ENCODE assay signal across 10 cellular contexts in genomic region chr17:10121971-10122707, GRCh38.
DNase-seq lines count a peak whose midpoint lies in the region; ATAC-seq, FAIRE-seq and TF ChIP-seq lines count a peak whose summit lies in the region.
"Had no signal": no experiment of that assay in that cellular context is flagged by ENCODE, and none has a peak within 500 bp of the region (broad histone marks: within the 10 kb centered on the region; RNA-seq: fewer than 3 reads in every experiment).

No MANE protein-coding gene starts in this region.

- H3K4me3 ChIP-seq in fibroblast of mammary gland (ENCODE audit: control insufficient read depth, low read depth, low read length) = no peak overlapping the region
- H3K4me3 ChIP-seq: hepatocyte had no signal

- TF ChIP-seq CTCF in fibroblast of mammary gland (conservative IDR thresholded peaks at IDR 0.05; ENCODE audit: control insufficient read depth, insufficient read depth, low read depth, low read length) = no peak
- no peak for TF ChIP-seq CTCF in type B pancreatic cell (conservative IDR thresholded peaks at IDR 0.05)

- no peaks in the 10 kb centered on the region for H3K9me3 Mint-ChIP-seq in stimulated activated effector memory CD8-positive, alpha-beta T cell treated with anti-CD3 and anti-CD28 coated beads, Interleukin-12 subunit alpha, Interleukin-12 subunit beta, amount 100 ng/mL, for 72 hours
- H3K9me3 Mint-ChIP-seq in type B pancreatic cell = no peaks in the 10 kb centered on the region

- H3K4me1 Mint-ChIP-seq in stimulated activated effector memory CD8-positive, alpha-beta T cell treated with anti-CD3 and anti-CD28 coated beads, Interleukin-12 subunit alpha, Interleukin-12 subunit beta, amount 100 ng/mL, for 72 hours = peaks cover 57% of the 10 kb centered on the region
- peaks cover 33% of the 10 kb centered on the region for H3K4me1 Mint-ChIP-seq in type B pancreatic cell (ENCODE audit: unreplicated experiment)

- H3K27me3 Mint-ChIP-seq in type B pancreatic cell = peaks cover 30% of the 10 kb centered on the region

- no peak for ATAC-seq in stimulated activated effector memory CD8-positive, alpha-beta T cell treated with anti-CD3 and anti-CD28 coated beads, Interleukin-12 subunit alpha, Interleukin-12 subunit beta, amount 100 ng/mL, for 72 hours

- DNase-seq in GM19239 (ENCODE audit: insufficient read length, low spot score) = no peak
- DNase-seq in NCI-H82 (lab: John Stamatoyannopoulos, UW) = peak; percentile 78
- DNase-seq in fibroblast of mammary gland (ENCODE audit: low read depth) = peak; percentile 34
- DNase-seq in stimulated activated effector memory CD8-positive, alpha-beta T cell treated with anti-CD3 and anti-CD28 coated beads, Interleukin-12 subunit alpha, Interleukin-12 subunit beta, amount 100 ng/mL, for 72 hours (ENCODE audit: low spot score in 2 of 2) = no peak
- no peak for DNase-seq in kidney tubule cell (ENCODE audit: low spot score)
- DNase-seq in type B pancreatic cell (ENCODE audit: extremely low spot score, unreplicated experiment) = no peak
- DNase-seq in mesenteric fat pad (ENCODE audit: low spot score) = no peak
- DNase-seq in NCI-H1092 (lab: John Stamatoyannopoulos, UW) = no peak
- DNase-seq: effector CD4-positive, alpha-beta T cell had no signal

- H3K4me3 Mint-ChIP-seq in stimulated activated effector memory CD8-positive, alpha-beta T cell treated with anti-CD3 and anti-CD28 coated beads, Interleukin-12 subunit alpha, Interleukin-12 subunit beta, amount 100 ng/mL, for 72 hours = peak overlapping the region; percentile 11
- no peak overlapping the region for H3K4me3 Mint-ChIP-seq in type B pancreatic cell

- H3K36me3 Mint-ChIP-seq in stimulated activated effector memory CD8-positive, alpha-beta T cell treated with anti-CD3 and anti-CD28 coated beads, Interleukin-12 subunit alpha, Interleukin-12 subunit beta, amount 100 ng/mL, for 72 hours = no peaks in the 10 kb centered on the region
- H3K36me3 Mint-ChIP-seq in type B pancreatic cell = no peaks in the 10 kb centered on the region

- FAIRE-seq in GM19239 (lab: Jason Lieb, UNC) = peak; percentile 71

- peak overlapping the region; percentile 20 for H3K27ac Mint-ChIP-seq in stimulated activated effector memory CD8-positive, alpha-beta T cell treated with anti-CD3 and anti-CD28 coated beads, Interleukin-12 subunit alpha, Interleukin-12 subunit beta, amount 100 ng/mL, for 72 hours
- H3K27ac Mint-ChIP-seq in type B pancreatic cell = no peak overlapping the region

Comparison
In these comparisons a context has a peak if more than half of its experiments do, and no peak if none do; other contexts are left out.
1. DNase-seq: peak in NCI-H82 (single experiment) and fibroblast of mammary gland (single experiment); none in GM19239 (single experiment), stimulated activated effector memory CD8-positive, alpha-beta T cell treated with anti-CD3 and anti-CD28 coated beads, Interleukin-12 subunit alpha, Interleukin-12 subunit beta, amount 100 ng/mL, for 72 hours (0 of 2), kidney tubule cell (single experiment), type B pancreatic cell (single experiment), mesenteric fat pad (single experiment) and NCI-H1092 (single experiment).